11 cellular contexts compared by ENCODE assay signal in the genomic region with DNA sequence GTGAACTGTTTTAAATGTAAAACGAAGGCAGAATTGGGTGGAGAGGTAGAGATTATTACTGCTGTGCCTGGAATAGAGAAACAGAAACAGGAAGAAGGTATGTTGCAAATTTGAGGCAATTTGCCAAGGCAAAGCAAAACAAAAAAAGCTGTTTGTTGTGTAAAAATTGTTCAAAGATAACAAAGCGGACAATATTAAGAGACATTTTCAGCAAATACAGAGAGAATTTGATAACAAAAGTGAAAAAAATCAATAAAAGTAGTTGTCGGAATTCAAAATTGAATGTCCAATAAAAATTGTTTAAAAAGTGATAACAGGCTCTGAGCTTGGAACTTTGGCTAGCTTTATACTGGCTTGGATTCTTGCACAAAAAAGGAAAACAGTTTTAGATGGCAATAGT. TPM values are rescaled to one million over a fixed set of nuclear protein-coding genes. Genes with fewer than 3 reads are reported as not detected.
A peak's percentile ranks its signal among the peaks of the same experiment; 100 is the strongest.
DNase-seq lines count a peak whose midpoint lies in the region; ATAC-seq, FAIRE-seq and TF ChIP-seq lines count a peak whose summit lies in the region.
"Had no signal": no experiment of that assay in that cellular context is flagged by ENCODE, and none has a peak within 500 bp of the region (broad histone marks: within the 10 kb centered on the region; RNA-seq: fewer than 3 reads in every experiment).

No MANE protein-coding gene starts in this region.

- TF ChIP-seq CTCF in AG10803 (conservative IDR thresholded peaks at IDR 0.05; ENCODE audit: low read length) (no peak), IMR-90 (conservative IDR thresholded peaks at IDR 0.05; ENCODE audit: low read depth, low read length) (no peak), astrocyte (IDR thresholded peaks at IDR 0.05; ENCODE audit: insufficient read depth, low read depth, low read length) (no peak), right lobe of liver (IDR thresholded peaks at IDR 0.05) (no peak)

- no peak overlapping the region for H3K9ac ChIP-seq in IMR-90 (ENCODE audit: low read depth, low read length)
- H3K9ac ChIP-seq in astrocyte (ENCODE audit: low read length): peak overlapping the region; percentile 60

- no peak overlapping the region; the same call in 1 of the 2 replicates for H3K23ac ChIP-seq in IMR-90 (ENCODE audit: low read depth, low read length)

- no peak overlapping the region for H3K4ac ChIP-seq in IMR-90 (ENCODE audit: low read depth, low read length)

- peak overlapping the region; percentile 68 to 72; a peak in 2 of 4 replicates for H4K8ac ChIP-seq in IMR-90 (ENCODE audit: low read depth in 2 of 2, low read length in 2 of 2)

- peak overlapping the region; percentile 84; the same call in 1 of the 2 replicates for H2BK20ac ChIP-seq in IMR-90 (ENCODE audit: low read depth, low read length)

- H2AK9ac ChIP-seq in IMR-90 (replicated peaks; ENCODE audit: low read depth, low read length, poor library complexity): no peak overlapping the region

- peak overlapping the region; percentile 88 for H2BK120ac ChIP-seq in IMR-90 (ENCODE audit: low read depth, low read length)

- H3K36me3 ChIP-seq in IMR-90 (ENCODE audit: control insufficient read depth, insufficient read depth, low read length) (no peaks in the 10 kb centered on the region), astrocyte (ENCODE audit: insufficient read depth, low read length) (no peaks in the 10 kb centered on the region), right lobe of liver (no peaks in the 10 kb centered on the region)

- H3K4me3 Mint-ChIP-seq in astrocyte (ENCODE audit: unreplicated experiment): no peak overlapping the region
- H3K4me3 Mint-ChIP-seq: CD4-positive, alpha-beta T cell had no signal

- ATAC-seq in IMR-90 (ENCODE audit: low read depth) (no peak), right lobe of liver (peak; percentile 51 to 70 (median 68)), HG03521 (IDR thresholded peaks at IDR 0.05; ENCODE audit: unreplicated experiment) (no peak), GM18520 (IDR thresholded peaks at IDR 0.05; ENCODE audit: unreplicated experiment) (no peak)

- peaks cover 6% of the 10 kb centered on the region for H3K9me1 ChIP-seq in IMR-90 (ENCODE audit: insufficient read depth, low read length)

- FAIRE-seq in astrocyte (lab: Jason Lieb, UNC): no peak

- in situ Hi-C loops in IMR-90 (cut with MboI; ENCODE audit: low sequenced_read_pairs): no loop called here

- 33% methylated on average over 2 of the region's 3 CpGs; no CpG with 5 or more reads in 1 of the 2 experiments for WGBS in IMR-90 (ENCODE audit: extremely low coverage in 2 of 2, insufficient read length in 1 of 2), 2 experiments
- WGBS in right lobe of liver (ENCODE audit: insufficient coverage, low coverage, low lambda C conversion rate, missing lambda C conversion rate): 28% methylated on average over 3 of the region's 3 CpGs

- H4K91ac ChIP-seq in IMR-90 (ENCODE audit: insufficient read depth, low read depth, low read length): peak overlapping the region; percentile 52

- H3K9me3 Mint-ChIP-seq in astrocyte (ENCODE audit: unreplicated experiment): no peaks in the 10 kb centered on the region
- H3K9me3 Mint-ChIP-seq: CD4-positive, alpha-beta T cell had no signal

- no peak for TF ChIP-seq RAD21 in IMR-90 (IDR thresholded peaks at IDR 0.05; ENCODE audit: low read length)

- H3K27ac Mint-ChIP-seq in astrocyte (ENCODE audit: unreplicated experiment): peak overlapping the region; percentile 97
- H3K27ac Mint-ChIP-seq: CD4-positive, alpha-beta T cell had no signal

- no peak overlapping the region for H2AFZ ChIP-seq in IMR-90 (replicated peaks; ENCODE audit: low read length, poor library complexity)
- H2AFZ ChIP-seq in astrocyte (ENCODE audit: low read depth, low read length): no peak overlapping the region

- H2AK5ac ChIP-seq in IMR-90 (ENCODE audit: low read depth, low read length): no peak overlapping the region

- dilution Hi-C loops in IMR-90 (cut with HindIII; ENCODE audit: low sequenced_read_pairs, unreplicated experiment): no loop called here

- no peak for TF ChIP-seq POLR2A in IMR-90 (IDR thresholded peaks at IDR 0.05; ENCODE audit: low read depth, low read length)
- TF ChIP-seq POLR2A in right lobe of liver (IDR thresholded peaks at IDR 0.05): no peak

- H2BK5ac ChIP-seq in IMR-90 (ENCODE audit: low read depth, low read length, poor library complexity, severe bottlenecking): peak overlapping the region; percentile 96

- peak overlapping the region; percentile 1 for H3K18ac ChIP-seq in IMR-90 (ENCODE audit: low read depth, low read length)

- DNase-seq in AG10803 (ENCODE audit: low read depth) (peak; percentile 39), IMR-90 (peak; percentile 24), astrocyte (ENCODE audit: low read depth) (no peak), right lobe of liver (no peak), mesenteric fat pad (ENCODE audit: low spot score) (no peak), COLO829 (ENCODE audit: low spot score) (no peak)
- DNase-seq: activated T-cell treated with anti-CD3 and anti-CD28 coated beads, Interleukin-2, amount 50 U/mL, for 48 hours; CD4-positive, alpha-beta T cell; NCI-H1930 had no signal

- H3K4me3 ChIP-seq in AG10803 (ENCODE audit: low read length): peak overlapping the region; percentile 29
- no peak overlapping the region for H3K4me3 ChIP-seq in IMR-90 (ENCODE audit: insufficient read depth, low read depth, low read length)
- no peak overlapping the region for H3K4me3 ChIP-seq in astrocyte (ENCODE audit: insufficient read depth, low read depth, low read length)
- peak overlapping the region; percentile 1 to 36 (median 31) for H3K4me3 ChIP-seq in right lobe of liver

- peaks cover 0 to 10% of the 10 kb centered on the region in 2 experiments; a peak in 1 of 4 replicates for H3K79me1 ChIP-seq in IMR-90 (ENCODE audit: low read depth in 1 of 2, low read length in 2 of 2)

- H3K36me3 Mint-ChIP-seq in astrocyte (ENCODE audit: low read depth, unreplicated experiment): no peaks in the 10 kb centered on the region

- POLR2A ChIA-PET in IMR-90 (lab: Charles Lee; ENCODE audit: unreplicated experiment): no interaction called here

- H4K5ac ChIP-seq in IMR-90 (ENCODE audit: low read depth, low read length): no peak overlapping the region

- peaks cover 6% of the 10 kb centered on the region for H3K4me1 ChIP-seq in IMR-90 (ENCODE audit: control insufficient read depth, insufficient read depth, low read length)
- H3K4me1 ChIP-seq in astrocyte (ENCODE audit: insufficient read depth, low read length): peaks cover 8% of the 10 kb centered on the region
- no peaks in the 10 kb centered on the region for H3K4me1 ChIP-seq in right lobe of liver

- no peaks in the 10 kb centered on the region for H3K79me2 ChIP-seq in astrocyte (ENCODE audit: insufficient read depth, low read length)

- H3K27me3 Mint-ChIP-seq in astrocyte (ENCODE audit: low read depth, unreplicated experiment): no peaks in the 10 kb centered on the region
- H3K27me3 Mint-ChIP-seq: CD4-positive, alpha-beta T cell had no signal

- no peaks in the 10 kb centered on the region; the same call in 1 of the 2 replicates for H3K9me3 ChIP-seq in IMR-90 (ENCODE audit: control insufficient read depth, insufficient read depth, low read length)
- H3K9me3 ChIP-seq in astrocyte (ENCODE audit: insufficient read depth, low read depth, low read length): no peaks in the 10 kb centered on the region
- no peaks in the 10 kb centered on the region for H3K9me3 ChIP-seq in right lobe of liver

- no TSS peak for BruUV-seq in IMR-90 (replicated peaks; lab: Mats Ljungman, UMichigan)

- no peak overlapping the region for H3K14ac ChIP-seq in IMR-90 (replicated peaks; ENCODE audit: low read depth, low read length)

- H3K27me3 ChIP-seq in IMR-90 (ENCODE audit: control insufficient read depth, insufficient read depth, low read length) (no peaks in the 10 kb centered on the region), astrocyte (ENCODE audit: insufficient read depth, low read length) (no peaks in the 10 kb centered on the region), right lobe of liver (no peaks in the 10 kb centered on the region)

- peaks cover 20% of the 10 kb centered on the region for H3K4me1 Mint-ChIP-seq in astrocyte (ENCODE audit: low read depth, unreplicated experiment)

- CTCF ChIA-PET in IMR-90 (lab: Yijun Ruan, JAX): no interaction called here

- peak overlapping the region; percentile 2; the same call in 1 of the 2 replicates for H3K4me2 ChIP-seq in IMR-90 (ENCODE audit: low read depth, low read length)
- peak overlapping the region; percentile 52 for H3K4me2 ChIP-seq in astrocyte (ENCODE audit: low read length)

- H4K20me1 ChIP-seq in IMR-90 (ENCODE audit: insufficient read depth, low read length): no peaks in the 10 kb centered on the region
- H4K20me1 ChIP-seq in astrocyte (ENCODE audit: insufficient read depth, low read length): no peaks in the 10 kb centered on the region

- peak overlapping the region; percentile 69; the same call in 1 of the 2 replicates for H3K56ac ChIP-seq in IMR-90 (ENCODE audit: extremely low read depth, insufficient read depth, low read length)

- intact Hi-C loops in IMR-90 (cut with micrococcal nuclease): no loop called here
- intact Hi-C loops in right lobe of liver (cut with DNase I): no loop called here

- peak overlapping the region; percentile 26; the same call in 1 of the 3 replicates for H2BK15ac ChIP-seq in IMR-90 (ENCODE audit: low read depth, low read length)

- peak overlapping the region; percentile 83; the same call in 1 of the 2 replicates for H3K27ac ChIP-seq in IMR-90 (ENCODE audit: insufficient read depth, low read length)
- H3K27ac ChIP-seq in astrocyte (ENCODE audit: low read depth, low read length): peak overlapping the region; percentile 87
- H3K27ac ChIP-seq in right lobe of liver: peak overlapping the region; percentile 20 to 63 (median 22)

TF ChIP-seq in IMR-90, 13 proteins besides CTCF, POLR2A, EP300 and RAD21:
- TF ChIP-seq CHD1 (IDR thresholded peaks at IDR 0.05; ENCODE audit: low read depth, low read length): no peak

RNA-seq across cellular contexts. Expression of gene SMS, which starts 14.4 kb away (rescaled TPM):
- 230 and 439 TPM in 2 replicates for total RNA-seq in IMR-90 (2012; rRNA removed)
- 166 and 176 TPM in 2 replicates for polyA plus RNA-seq in IMR-90 (2012; rRNA removed)
- 56.3 and 74.3 TPM in 2 replicates for polyA plus RNA-seq in IMR-90 (2012; cell fraction: cytosol; rRNA removed)
- polyA plus RNA-seq in IMR-90 (2012; cell fraction: nucleus; rRNA removed; ENCODE audit: low replicate concordance): 27.7 and 59.3 TPM in 2 replicates
- total RNA-seq in astrocyte: 134 and 187 TPM in 2 replicates
- total RNA-seq in right lobe of liver: 10 to 100 TPM; 14.6 to 27.1 (median 21.9) TPM
- 41.8 TPM for total RNA-seq in mesenteric fat pad

Comparison
In these comparisons a context has a peak if more than half of its experiments do, and no peak if none do; other contexts are left out.
1. DNase-seq: peak in AG10803 (single experiment) and IMR-90 (single experiment); none in astrocyte (single experiment), right lobe of liver (0 of 3), mesenteric fat pad (single experiment) and COLO829 (single experiment).
2. H3K4me3 ChIP-seq: peak in AG10803 (single experiment) and right lobe of liver (3 of 3); none in IMR-90 (single experiment) and astrocyte (single experiment).
3. ATAC-seq: peak in right lobe of liver (4 of 4); none in IMR-90 (single experiment), HG03521 (single experiment) and GM18520 (single experiment).
4. H3K27ac ChIP-seq: peak in every context shown above with its lines; median percentile 87 in astrocyte; 83 in IMR-90; 22 in right lobe of liver.